Comparison of ENCODE assay signal across 1 cellular context in the genomic region with DNA sequence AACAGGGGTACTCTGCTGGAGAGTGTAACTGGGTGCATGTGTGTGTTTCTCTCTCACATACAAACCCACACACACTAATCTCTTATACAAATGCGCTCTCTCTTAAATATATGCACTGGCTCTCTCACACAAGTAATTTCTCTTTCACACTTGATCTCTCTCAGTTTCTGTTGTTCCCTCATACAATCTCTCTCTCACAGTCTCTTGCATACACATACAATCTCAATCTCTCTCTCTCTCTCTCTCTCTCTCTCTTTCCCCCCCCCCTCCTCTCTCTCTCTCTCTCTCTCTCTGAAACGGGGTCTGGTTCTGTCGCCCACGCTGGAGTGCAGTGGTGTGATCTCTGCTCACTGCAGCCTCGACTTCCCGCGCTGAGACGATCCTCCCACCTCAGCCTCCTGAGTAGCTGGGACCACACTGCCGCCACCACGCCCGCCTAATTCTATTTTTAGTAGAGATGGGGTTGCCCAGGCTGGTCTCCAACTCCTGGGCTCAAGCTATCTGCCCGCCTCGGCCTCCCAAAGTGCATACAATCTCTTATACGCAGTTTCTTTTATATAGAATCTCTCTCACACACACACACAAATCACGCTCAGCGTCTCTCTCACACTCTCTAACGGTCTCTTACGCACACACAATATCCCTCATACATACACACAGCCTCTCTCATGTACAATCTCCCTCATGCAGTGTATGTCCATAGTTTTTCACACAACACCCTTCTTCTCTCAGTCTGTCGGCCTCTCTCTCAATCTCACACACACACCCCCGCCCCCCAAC.
TF ChIP-seq lines count a peak whose summit lies in the region.

No MANE protein-coding gene starts in this region.

TF ChIP-seq in HCT116, 20 proteins besides CTCF, POLR2A, EP300 and RAD21 (continued from another document):
- no peak for TF ChIP-seq CBX3 (IDR thresholded peaks at IDR 0.05; ENCODE audit: low read depth)
- TF ChIP-seq EZH2phosphoT487 (IDR thresholded peaks at IDR 0.05; ENCODE audit: borderline replicate concordance) = no peak
- TF ChIP-seq FOSL1 (IDR thresholded peaks at IDR 0.05; ENCODE audit: low read depth) = no peak
- no peak for TF ChIP-seq POLR2AphosphoS5 (IDR thresholded peaks at IDR 0.05; ENCODE audit: low read depth, low read length)
- TF ChIP-seq SIN3A (IDR thresholded peaks at IDR 0.05; ENCODE audit: low read depth) = no peak
